In the genomic region with DNA sequence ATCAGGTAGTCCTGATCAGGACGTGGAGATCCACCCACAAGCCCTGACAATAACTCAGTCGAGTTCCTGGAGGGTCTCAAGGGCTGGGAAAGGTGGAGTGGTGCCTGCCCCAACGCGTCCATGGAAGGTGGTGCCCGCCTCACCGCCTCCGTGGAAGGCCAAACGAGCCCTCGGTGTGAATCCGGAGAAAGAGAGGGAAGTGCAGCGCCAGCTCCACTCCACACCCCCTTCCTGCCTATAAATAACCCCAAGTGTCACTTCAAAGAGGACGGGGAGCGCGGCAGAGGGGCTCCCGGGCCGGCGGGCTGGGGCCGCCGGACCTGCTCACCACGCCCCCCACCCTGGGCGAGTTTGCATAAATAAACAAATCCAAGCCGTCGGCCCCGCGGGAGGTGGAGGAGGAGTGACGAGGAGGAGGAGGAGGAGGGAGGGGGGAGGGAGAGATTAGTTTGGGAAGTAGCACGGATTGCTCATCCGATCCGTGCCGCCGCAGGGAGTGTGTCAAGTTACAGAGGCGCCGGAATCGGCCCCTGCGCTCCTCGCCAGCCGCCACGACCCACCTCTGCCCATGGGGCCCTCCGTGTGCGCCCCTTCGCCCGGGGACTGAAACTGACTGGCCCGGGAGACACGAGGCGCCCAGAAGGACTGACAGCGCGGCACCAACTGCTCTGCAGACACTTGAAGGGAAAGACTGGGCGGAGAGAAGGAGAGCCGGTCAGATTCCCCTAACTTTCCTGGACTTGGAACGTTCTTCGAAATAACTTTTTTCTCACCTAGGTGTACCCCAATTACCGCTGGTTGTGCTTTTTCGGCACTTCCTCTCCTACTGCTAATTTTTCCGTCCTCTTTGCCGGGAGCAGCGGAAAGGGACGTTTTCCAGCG, we compare ENCODE assay signal across 9 cellular contexts. TPM values are rescaled to one million over a fixed set of nuclear protein-coding genes. Genes with fewer than 3 reads are reported as not detected.
DNase-seq lines count a peak whose midpoint lies in the region; ATAC-seq lines count a peak whose summit lies in the region.
"Had no signal": no experiment of that assay in that cellular context is flagged by ENCODE, and none has a peak within 500 bp of the region (broad histone marks: within the 10 kb centered on the region; RNA-seq: fewer than 3 reads in every experiment).

A gene (plus strand): TSS at position 473 of the 882 bp plus-strand sequence. CDS start 518 bp downstream, outside the sequence.

- peaks cover 0 to 42% (median 16%) of the 10 kb centered on the region in 11 experiments; a peak in 15 of 22 replicates for H4K20me1 ChIP-seq in BLaER1 treated with 17β-estradiol and CSF1 and Interleukin-3, amounts not matched to agents 10 nM and 100 nM

- no peaks in the 10 kb centered on the region for H3K36me3 ChIP-seq in BLaER1 treated with 17β-estradiol and CSF1 and Interleukin-3, amounts not matched to agents 10 nM and 100 nM
- H3K36me3 ChIP-seq in adipocyte (ENCODE audit: control insufficient read depth, insufficient read depth, low read length, severe bottlenecking): no peaks in the 10 kb centered on the region
- H3K36me3 ChIP-seq: neutrophil had no signal

- WGBS in right cardiac atrium: under 1% methylated on average over 58 of the region's 58 CpGs

- peak; percentile 51 for DNase-seq in HuH-7 (ENCODE audit: low spot score)
- peak; percentile 82 for DNase-seq in adipocyte (ENCODE audit: low read depth)
- peak; percentile 66 to 81 (median 80) for DNase-seq in right cardiac atrium
- DNase-seq in retina: peak; percentile 78
- DNase-seq in cerebellar nuclear complex (lab: John Stamatoyannopoulos, UW): no peak
- no peak for DNase-seq in NK-92 treated with Interleukin-12 subunit alpha and Interleukin-12 subunit beta, amount 100 ng/mL, for 24 hours (lab: John Stamatoyannopoulos, UW)
- no peak for DNase-seq in stimulated activated CD4-positive, alpha-beta T cell treated with anti-CD3 and anti-CD28 coated beads, Interleukin-1b, Interleukin-23, amount 100 ng/mL, for 48 hours

- intact Hi-C loops in right cardiac atrium (cut with DNase I): loop anchor here in 3 of 4 donors (5.0 to 10.0 kb wide), 5 partner anchors 69 to 159 kb away; no protein-coding TSS in a partner anchor

- peaks cover 41 to 58% (median 51%) of the 10 kb centered on the region in 11 experiments for H3K27me3 ChIP-seq in BLaER1 treated with 17β-estradiol and CSF1 and Interleukin-3, amounts not matched to agents 10 nM and 100 nM
- H3K27me3 ChIP-seq in adipocyte (replicated peaks; ENCODE audit: control insufficient read depth, insufficient read depth, low read length): peaks cover 12% of the 10 kb centered on the region
- no peaks in the 10 kb centered on the region for H3K27me3 ChIP-seq in right cardiac atrium (ENCODE audit: control insufficient read depth, insufficient read depth)

- H3K4me3 ChIP-seq in BLaER1 treated with 17β-estradiol and CSF1 and Interleukin-3, amounts not matched to agents 10 nM and 100 nM: peak within 1 kb of the TSS; percentile 52 to 71 (median 60)
- peak within 1 kb of the TSS; percentile 86 for H3K4me3 ChIP-seq in adipocyte (ENCODE audit: low read length)
- H3K4me3 ChIP-seq in right cardiac atrium (ENCODE audit: low read length): peak within 1 kb of the TSS; percentile 19

- peaks cover 0 to 2% (median 0%) of the 10 kb centered on the region in 11 experiments; a peak in 1 of 22 replicates for H3K9me3 ChIP-seq in BLaER1 treated with 17β-estradiol and CSF1 and Interleukin-3, amounts not matched to agents 10 nM and 100 nM (replicated peaks in 1 of 11)
- no peaks in the 10 kb centered on the region for H3K9me3 ChIP-seq in adipocyte (ENCODE audit: control insufficient read depth, low read length)
- no peaks in the 10 kb centered on the region for H3K9me3 ChIP-seq in right cardiac atrium (ENCODE audit: control insufficient read depth, low read length)
- H3K9me3 ChIP-seq: neutrophil had no signal

- no peak within 1 kb of the TSS for H3K27ac ChIP-seq in BLaER1 treated with 17β-estradiol and CSF1 and Interleukin-3, amounts not matched to agents 10 nM and 100 nM
- H3K27ac ChIP-seq in right cardiac atrium (ENCODE audit: low read length): peak within 1 kb of the TSS; percentile 71
- H3K27ac ChIP-seq: neutrophil had no signal

- peak within 1 kb of the TSS; percentile 92 to 100 (median 97) for H3K4me2 ChIP-seq in BLaER1 treated with 17β-estradiol and CSF1 and Interleukin-3, amounts not matched to agents 10 nM and 100 nM

- H3K9ac ChIP-seq in BLaER1 treated with 17β-estradiol and CSF1 and Interleukin-3, amounts not matched to agents 10 nM and 100 nM: peak within 1 kb of the TSS in 10 of 11 experiments; percentile 7 to 66 (median 48); a peak in 17 of 22 replicates
- peak within 1 kb of the TSS; percentile 73 for H3K9ac ChIP-seq in adipocyte (ENCODE audit: low read length)

- ATAC-seq in right cardiac atrium: peak; percentile 42 to 59

- H3K4me1 ChIP-seq in BLaER1 treated with 17β-estradiol and CSF1 and Interleukin-3, amounts not matched to agents 10 nM and 100 nM: peaks cover 4 to 26% (median 21%) of the 10 kb centered on the region in 10 experiments; a peak in 19 of 20 replicates
- H3K4me1 ChIP-seq in adipocyte (ENCODE audit: control insufficient read depth, insufficient read depth, low read length) (peaks cover 8% of the 10 kb centered on the region), right cardiac atrium (ENCODE audit: control insufficient read depth, insufficient read depth, low read length) (peaks cover 3% of the 10 kb centered on the region)

RNA-seq across cellular contexts. Expression of the gene that starts here (rescaled TPM):
- 10 to 100 TPM in 2 of 4 donors, 1 to 10 TPM in 2; 4.4 to 13.7 (median 10.4) TPM for total RNA-seq in right cardiac atrium
- polyA plus RNA-seq in right cardiac atrium: 6.8 TPM

Comparison
In these comparisons a context has a peak if more than half of its experiments do, and no peak if none do; other contexts are left out.
1. H3K4me3 ChIP-seq: peak in every context shown above with its lines; median percentile 86 in adipocyte; 60 in BLaER1 treated with 17β-estradiol and CSF1 and Interleukin-3, amounts not matched to agents 10 nM and 100 nM; 19 in right cardiac atrium.
2. DNase-seq: peak in HuH-7 (single experiment), adipocyte (single experiment), right cardiac atrium (3 of 3) and retina (single experiment); none in cerebellar nuclear complex (0 of 2), NK-92 treated with Interleukin-12 subunit alpha and Interleukin-12 subunit beta, amount 100 ng/mL, for 24 hours (single experiment) and stimulated activated CD4-positive, alpha-beta T cell treated with anti-CD3 and anti-CD28 coated beads, Interleukin-1b, Interleukin-23, amount 100 ng/mL, for 48 hours (single experiment).